ENCODE assay signal across 21 cellular contexts in the genomic region with DNA sequence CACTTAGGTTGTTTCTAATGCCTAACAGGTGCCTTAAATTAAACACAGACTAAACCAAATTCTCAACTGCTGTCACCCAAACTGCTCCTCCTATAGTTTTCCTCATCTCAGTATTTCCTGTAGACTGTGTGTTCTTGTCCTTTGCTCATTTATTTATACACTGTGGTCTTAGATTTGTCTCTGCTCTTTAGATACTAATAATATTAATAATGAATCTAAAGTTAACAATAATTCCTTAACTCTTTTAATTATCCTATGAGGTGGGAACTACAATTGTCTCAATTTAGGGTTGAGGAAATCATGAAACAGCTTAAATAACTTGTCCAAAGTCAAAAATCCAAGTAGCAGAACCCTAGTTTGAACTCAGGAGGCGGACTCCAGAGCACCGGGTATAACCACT.
"Had no signal": no experiment of that assay in that cellular context is flagged by ENCODE, and none has a peak within 500 bp of the region (broad histone marks: within the 10 kb centered on the region; RNA-seq: fewer than 3 reads in every experiment).

No MANE protein-coding gene starts in this region.

- H2AFZ ChIP-seq: hepatocyte had no signal

- ATAC-seq: activated CD8-positive, alpha-beta T cell treated with anti-CD3 and anti-CD28 coated beads, Interleukin-2, amount 10 ng/mL, durations not matched to agents 7 days and 5 days; activated naive CD8-positive, alpha-beta T cell treated with anti-CD3 and anti-CD28 coated beads, Interleukin-2, amount 50 U/mL, for 24 hours; left lung; mucosa of descending colon; naive thymus-derived CD8-positive, alpha-beta T cell; right cardiac atrium had no signal

- H3K27ac ChIP-seq: hepatocyte, left lung, prostate gland, skin epidermis, uterus had no signal

- DNase-seq: activated B cell treated with CpG ODN at 0.5 μM for 24 hours; activated CD4-positive, alpha-beta T cell treated with anti-CD3 and anti-CD28 coated beads, Interleukin-2, amount 10 ng/mL, durations not matched to agents 24 days and 14 days; activated CD8-positive, alpha-beta memory T cell treated with anti-CD3 and anti-CD28 coated beads, Interleukin-2, amount 50 U/mL, for 4 hours; activated CD8-positive, alpha-beta T cell treated with anti-CD3 and anti-CD28 coated beads, Interleukin-2, amount 10 ng/mL, durations not matched to agents 7 days and 5 days; activated naive CD8-positive, alpha-beta T cell treated with anti-CD3 and anti-CD28 coated beads, Interleukin-2, amount 50 U/mL, for 24 hours; aorta; kidney; left lung; mucosa of descending colon; naive thymus-derived CD8-positive, alpha-beta T cell; occipital lobe; right cardiac atrium; stimulated activated CD4-positive, alpha-beta T cell treated with anti-CD3 and anti-CD28 coated beads, Interleukin-4, amount 100 ng/mL, for 4 hours; stimulated activated naive CD4-positive, alpha-beta T cell treated with Interleukin-2 at 50 U/mL for 16 hours; substantia nigra had no signal

- H3K4me3 ChIP-seq: hepatocyte, left lung, mucosa of descending colon, prostate gland, skin epidermis, tibial nerve, uterus had no signal

- H3K4me1 ChIP-seq: prostate gland, uterus had no signal

- H3K27ac Mint-ChIP-seq: activated B cell treated with CpG ODN at 0.5 μM for 24 hours; activated CD4-positive, alpha-beta T cell treated with anti-CD3 and anti-CD28 coated beads, Interleukin-2, amount 10 ng/mL, durations not matched to agents 24 days and 14 days; activated naive CD8-positive, alpha-beta T cell treated with anti-CD3 and anti-CD28 coated beads, Interleukin-2, amount 50 U/mL, for 24 hours; T-helper 2 cell treated with Interferon-gamma antibody and Interleukin-4, amounts not matched to agents 5 μg/mL and 100 μg/mL, for 36 hours had no signal

- H3K9me3 Mint-ChIP-seq: activated B cell treated with CpG ODN at 0.5 μM for 24 hours; activated CD4-positive, alpha-beta T cell treated with anti-CD3 and anti-CD28 coated beads, Interleukin-2, amount 10 ng/mL, durations not matched to agents 24 days and 14 days; activated naive CD8-positive, alpha-beta T cell treated with anti-CD3 and anti-CD28 coated beads, Interleukin-2, amount 50 U/mL, for 24 hours; naive thymus-derived CD8-positive, alpha-beta T cell; T-helper 2 cell treated with Interferon-gamma antibody and Interleukin-4, amounts not matched to agents 5 μg/mL and 100 μg/mL, for 36 hours had no signal

- H3K4me3 Mint-ChIP-seq: activated B cell treated with CpG ODN at 0.5 μM for 24 hours; activated CD4-positive, alpha-beta T cell treated with anti-CD3 and anti-CD28 coated beads, Interleukin-2, amount 10 ng/mL, durations not matched to agents 24 days and 14 days; activated CD8-positive, alpha-beta T cell treated with anti-CD3 and anti-CD28 coated beads, Interleukin-2, amount 10 ng/mL, durations not matched to agents 7 days and 5 days; activated naive CD8-positive, alpha-beta T cell treated with anti-CD3 and anti-CD28 coated beads, Interleukin-2, amount 50 U/mL, for 24 hours; T-helper 2 cell treated with Interferon-gamma antibody and Interleukin-4, amounts not matched to agents 5 μg/mL and 100 μg/mL, for 36 hours had no signal

- H3K27me3 Mint-ChIP-seq: activated B cell treated with CpG ODN at 0.5 μM for 24 hours; activated CD4-positive, alpha-beta T cell treated with anti-CD3 and anti-CD28 coated beads, Interleukin-2, amount 10 ng/mL, durations not matched to agents 24 days and 14 days; activated naive CD8-positive, alpha-beta T cell treated with anti-CD3 and anti-CD28 coated beads, Interleukin-2, amount 50 U/mL, for 24 hours; naive thymus-derived CD8-positive, alpha-beta T cell had no signal

- H3K36me3 ChIP-seq: prostate gland, uterus had no signal

- H3K9me3 ChIP-seq: left lung, mucosa of descending colon, prostate gland, tibial nerve, uterus had no signal

- H3K27me3 ChIP-seq: hepatocyte, left lung, tibial nerve, uterus had no signal

- H3K4me2 ChIP-seq: hepatocyte had no signal
